In the genomic region with DNA sequence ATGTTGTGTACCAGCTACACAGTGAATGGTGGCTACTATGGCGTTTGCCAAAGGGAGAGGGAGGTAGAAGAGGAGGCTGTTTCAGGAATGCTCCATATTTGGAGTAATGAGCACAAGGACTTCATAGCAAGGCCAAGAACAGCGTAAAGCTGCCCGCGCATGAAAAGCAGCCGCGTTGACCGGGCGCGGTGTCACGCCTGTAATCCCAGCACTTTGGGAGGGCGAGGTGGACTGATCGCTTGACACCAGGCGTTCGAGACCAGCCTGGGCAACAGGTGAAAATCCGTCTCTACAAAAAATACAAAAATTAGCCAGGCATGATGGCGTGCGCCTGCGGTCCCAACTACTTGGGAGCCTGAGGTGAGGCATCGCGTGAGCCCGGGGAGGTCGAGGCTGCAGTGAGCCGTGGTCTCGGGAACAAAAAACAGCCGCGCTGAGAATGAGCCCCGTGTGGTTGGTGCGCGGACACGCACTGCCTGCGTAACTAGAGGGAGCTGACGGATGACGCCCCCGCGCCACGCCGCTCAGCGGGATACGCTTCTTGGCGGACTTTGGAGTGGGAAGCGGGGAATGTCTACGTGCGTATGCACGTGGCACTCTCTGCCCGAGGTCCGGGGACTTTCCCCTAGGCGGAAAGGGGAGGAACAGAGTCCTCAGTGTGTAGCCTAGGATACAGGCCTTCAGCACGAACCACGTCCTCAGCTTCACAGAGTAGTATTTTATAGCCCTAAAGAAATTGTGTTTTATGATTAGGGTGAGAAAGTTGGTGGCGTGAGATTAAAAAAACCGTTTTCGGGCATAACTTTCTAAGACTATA, we compare ENCODE assay signal across 8 cellular contexts. TPM values are rescaled to one million over a fixed set of nuclear protein-coding genes. Genes with fewer than 3 reads are reported as not detected.
DNase-seq lines count a peak whose midpoint lies in the region; ATAC-seq, FAIRE-seq and TF ChIP-seq lines count a peak whose summit lies in the region.

A gene (minus strand): TSS at position 693 of the 817 bp plus-strand sequence.

- intact Hi-C loops in kidney (cut with DNase I) = no loop called here

- H3K4me3 Mint-ChIP-seq in chondrocyte (ENCODE audit: unreplicated experiment) = peak within 1 kb of the TSS; percentile 78

- peaks cover 51% of the 10 kb centered on the region for H3K4me1 Mint-ChIP-seq in chondrocyte (ENCODE audit: low read depth)

- H3K36me3 Mint-ChIP-seq in chondrocyte (ENCODE audit: low read depth) = peaks cover 10% of the 10 kb centered on the region

- no peaks in the 10 kb centered on the region for H3K9me3 Mint-ChIP-seq in chondrocyte (ENCODE audit: low read depth)

- peak within 1 kb of the TSS; percentile 73 to 91 for H3K4me3 ChIP-seq in kidney (ENCODE audit: low read length in 2 of 2)

- peak; percentile 87 for FAIRE-seq in kidney (lab: Jason Lieb, UNC)

- H3K4me1 ChIP-seq in kidney (ENCODE audit: control insufficient read depth in 1 of 2, insufficient read depth in 1 of 2, low read depth in 1 of 2, low read length in 2 of 2) = peaks cover 9 to 10% of the 10 kb centered on the region in 2 donors

- no peaks in the 10 kb centered on the region for H3K27me3 Mint-ChIP-seq in chondrocyte (ENCODE audit: low read depth)

- no peaks in the 10 kb centered on the region for H3K9me3 ChIP-seq in kidney (ENCODE audit: control insufficient read depth in 1 of 2, low read length in 2 of 2)

- peak within 1 kb of the TSS; percentile 94 to 97 for H3K9ac ChIP-seq in kidney (ENCODE audit: low read length in 2 of 2)

- no peak for TF ChIP-seq CTCF in AG09319 (IDR thresholded peaks at IDR 0.05; ENCODE audit: low read depth, low read length)
- TF ChIP-seq CTCF in chondrocyte (IDR thresholded peaks at IDR 0.05) = peak; percentile 57
- peak; percentile 34 for TF ChIP-seq CTCF in kidney (IDR thresholded peaks at IDR 0.05; ENCODE audit: borderline replicate concordance, extremely low read depth, insufficient read depth)

- peak within 1 kb of the TSS; percentile 99 for H3K27ac Mint-ChIP-seq in chondrocyte (ENCODE audit: unreplicated experiment)

- ATAC-seq in GM19043 (IDR thresholded peaks at IDR 0.05; ENCODE audit: low read depth, unreplicated experiment) (peak; percentile 85), HG03432 (IDR thresholded peaks at IDR 0.05; ENCODE audit: unreplicated experiment) (peak; percentile 86)

- H3K27ac ChIP-seq in kidney (ENCODE audit: low read depth in 2 of 2, low read length in 2 of 2) = peak within 1 kb of the TSS; percentile 99 to 100

- peaks cover 3 to 10% of the 10 kb centered on the region in 2 donors for H3K36me3 ChIP-seq in kidney (ENCODE audit: control insufficient read depth in 1 of 2, insufficient read depth in 2 of 2, low read length in 2 of 2)

- DNase-seq in AG09319 (ENCODE audit: extremely low read depth, low read depth) = peak; percentile 100
- DNase-seq in NCI-H510A (lab: John Stamatoyannopoulos, UW) = peak; percentile 92
- DNase-seq in activated CD4-positive, alpha-beta T cell treated with anti-CD3 and anti-CD28 coated beads for 24 hours (ENCODE audit: low read depth in 2 of 2) = peak; percentile 87 to 96
- DNase-seq in chondrocyte (ENCODE audit: low spot score) = peak; percentile 100
- DNase-seq in kidney = peak; percentile 99
- peak; percentile 98 for DNase-seq in stimulated activated CD4-positive, alpha-beta T cell treated with anti-CD3 and anti-CD28 coated beads, Interleukin-15, amount 100 ng/mL, for 24 hours

RNA-seq across cellular contexts. Expression of the gene that starts here (rescaled TPM):
- total RNA-seq in chondrocyte (11,782 to 13,339 TPM (median 12,386 TPM) in 3 replicates), kidney (36,256 TPM)
- polyA plus RNA-seq in kidney (ENCODE audit: insufficient read depth, low read depth, low replicate concordance) = not detected

Comparison
In these comparisons a context has a peak if more than half of its experiments do, and no peak if none do; other contexts are left out.
1. Peak in every context shown above with its lines: DNase-seq, ATAC-seq, H3K4me3 ChIP-seq and H3K27ac ChIP-seq.